6 cellular contexts compared by ENCODE assay signal in genomic region chrX:2224141-2224540, GRCh38.
"Had no signal": no experiment of that assay in that cellular context is flagged by ENCODE, and none has a peak within 500 bp of the region (broad histone marks: within the 10 kb centered on the region; RNA-seq: fewer than 3 reads in every experiment).

No MANE protein-coding gene starts in this region.

- H2AFZ ChIP-seq: GM23338 had no signal

- H3K27ac Mint-ChIP-seq: GM23338, H9, IgD-negative memory B cell had no signal

- DNase-seq: H9, HCEC 1CT had no signal

- H3K27me3 Mint-ChIP-seq: IgD-negative memory B cell had no signal

- H3K4me2 ChIP-seq: GM23338 had no signal

- H3K4me3 ChIP-seq: GM23338 had no signal

- FAIRE-seq: H1, H54 had no signal

- H3K4me3 Mint-ChIP-seq: GM23338, H9, IgD-negative memory B cell had no signal
